8 cellular contexts compared by ENCODE assay signal in the genomic region with DNA sequence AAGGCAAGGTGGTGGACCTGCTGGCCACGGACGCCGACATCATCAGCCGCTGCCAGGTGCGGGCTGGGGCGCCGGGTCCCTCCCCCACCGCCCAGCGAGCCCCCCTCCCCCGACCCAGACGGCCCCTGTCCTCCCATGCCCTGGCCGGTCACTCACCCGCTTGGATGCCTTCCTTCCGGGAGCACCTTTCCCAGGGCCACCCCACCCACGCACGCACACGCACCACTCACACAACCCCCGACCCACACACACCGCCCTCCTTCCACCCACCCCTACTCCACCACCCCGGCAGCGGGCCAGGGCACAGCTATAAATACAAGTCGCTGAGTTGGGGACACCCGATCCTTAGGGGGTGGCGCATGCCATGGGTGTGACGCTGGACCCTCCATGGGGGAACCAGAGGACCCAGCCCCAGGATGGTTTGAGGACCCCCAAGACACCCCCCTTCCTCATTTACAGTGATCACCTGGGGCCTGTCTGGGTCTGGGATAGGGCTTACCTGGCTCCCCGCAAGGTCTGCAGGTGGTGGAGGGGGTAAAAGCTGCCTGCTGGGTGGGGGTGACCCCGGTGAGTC. TPM values are rescaled to one million over a fixed set of nuclear protein-coding genes. Genes with fewer than 3 reads are reported as not detected.
DNase-seq lines count a peak whose midpoint lies in the region; ATAC-seq, FAIRE-seq and TF ChIP-seq lines count a peak whose summit lies in the region.

No MANE protein-coding gene starts in this region.

- peak; percentile 8 to 11 for ATAC-seq in activated CD4-positive, CD25-positive, alpha-beta regulatory T cell treated with anti-CD3 and anti-CD28 coated beads, Interleukin-2, amount 50 U/mL, for 24 hours
- peak; percentile 16 for ATAC-seq in omental fat pad (ENCODE audit: low FRiP score)

- FAIRE-seq in GM12892 (lab: Jason Lieb, UNC), result no peak

- H3K4me3 ChIP-seq in fibroblast of the aortic adventitia (ENCODE audit: low read depth, low read length), result peak overlapping the region; percentile 64

- TF ChIP-seq CTCF in fibroblast of the aortic adventitia (IDR thresholded peaks at IDR 0.05; ENCODE audit: insufficient read depth, low read length), result no peak
- TF ChIP-seq CTCF in omental fat pad (IDR thresholded peaks at IDR 0.05), result no peak

- no peak for DNase-seq in activated CD4-positive, CD25-positive, alpha-beta regulatory T cell treated with anti-CD3 and anti-CD28 coated beads, Interleukin-2, amount 50 U/mL, for 72 hours
- DNase-seq in activated CD4-positive, alpha-beta T cell treated with anti-CD3 and anti-CD28 coated beads, Interleukin-2, amount 50 U/mL, for 1 hour, result peak; percentile 16
- no peak for DNase-seq in fibroblast of the aortic adventitia (ENCODE audit: low read depth)
- DNase-seq in omental fat pad (ENCODE audit: low spot score), result no peak
- DNase-seq in SHP77 (lab: John Stamatoyannopoulos, UW), result no peak
- no peak for DNase-seq in GM12892 (ENCODE audit: insufficient read length)
- no peak for DNase-seq in T-helper 1 cell

- no peak for TF ChIP-seq POLR2A in GM12892 (IDR thresholded peaks at IDR 0.05; ENCODE audit: low read depth, low read length)

RNA-seq across cellular contexts. Expression of a gene that starts 0.5 kb away (rescaled TPM):
- total RNA-seq in fibroblast of the aortic adventitia (ENCODE audit: low replicate concordance) (0.65 and 4.8 TPM in 2 replicates), omental fat pad (10 to 100 TPM in 1 of 4 donors, 1 to 10 TPM in 3; 3.7 to 26.0 (median 5.6) TPM)
- polyA plus RNA-seq in GM12892 (2012; ENCODE audit: missing spikeins), result not detected

RNA-seq across cellular contexts. Expression of a gene that starts 28.5 kb away (rescaled TPM):
- 79.4 and 87.3 TPM in 2 replicates for total RNA-seq in fibroblast of the aortic adventitia (ENCODE audit: low replicate concordance)
- total RNA-seq in omental fat pad, result 100 to 1,000 TPM; 141 to 262 (median 167) TPM
- polyA plus RNA-seq in GM12892 (2012; ENCODE audit: missing spikeins), result 30.8 TPM

RNA-seq across cellular contexts. Expression of a gene that starts 35.1 kb away (rescaled TPM):
- total RNA-seq in fibroblast of the aortic adventitia (ENCODE audit: low replicate concordance), result 38.3 and 64.0 TPM in 2 replicates
- 100 to 1,000 TPM in 1 of 4 donors, 10 to 100 TPM in 3; 50.9 to 104 (median 87.5) TPM for total RNA-seq in omental fat pad
- polyA plus RNA-seq in GM12892 (2012; ENCODE audit: missing spikeins), result 7.4 TPM
